ENCODE assay signal across 26 cellular contexts in genomic region chr2:240203031-240203841, GRCh38.
DNase-seq lines count a peak whose midpoint lies in the region; ATAC-seq and TF ChIP-seq lines count a peak whose summit lies in the region.
"Had no signal": no experiment of that assay in that cellular context is flagged by ENCODE, and none has a peak within 500 bp of the region (broad histone marks: within the 10 kb centered on the region; RNA-seq: fewer than 3 reads in every experiment).

No MANE protein-coding gene starts in this region.

- DNase-seq in H7 (peak; percentile 56), chondrocyte (ENCODE audit: low spot score) (peak; percentile 27), mesenteric fat pad (ENCODE audit: low spot score) (peak; percentile 71), sciatic nerve (ENCODE audit: low spot score) (peak; percentile 43), GM03348 (ENCODE audit: low spot score) (no peak)
- DNase-seq: activated CD8-positive, alpha-beta memory T cell treated with anti-CD3 and anti-CD28 coated beads, Interleukin-2, amount 10 ng/mL, durations not matched to agents 7 days and 5 days; activated naive CD4-positive, alpha-beta T cell; activated naive CD8-positive, alpha-beta T cell treated with anti-CD3 and anti-CD28 coated beads, Interleukin-2, amount 50 U/mL, for 24 hours; activated T-cell treated with anti-CD3 and anti-CD28 coated beads, Interleukin-2, amount 50 U/mL, for 48 hours; dermis blood vessel endothelial cell; DMS53; gastrocnemius medialis; mucosa of descending colon; NCI-H146; NCI-H748 treated with DMSO at 0.1 percent for 48 hours; SW 1271; T-helper 9 cell had no signal

- H3K4me3 ChIP-seq in H7 (ENCODE audit: insufficient read depth, low read depth, low read length): no peak overlapping the region
- H3K4me3 ChIP-seq: BLaER1, gastrocnemius medialis, mucosa of descending colon, prostate gland had no signal

- TF ChIP-seq CTCF in chondrocyte (IDR thresholded peaks at IDR 0.05): no peak

- H3K36me3 ChIP-seq in H7 (replicated peaks; ENCODE audit: control insufficient read depth, insufficient read depth, low read length): no peaks in the 10 kb centered on the region
- H3K36me3 ChIP-seq: BLaER1, gastrocnemius medialis, prostate gland had no signal

- H3K27me3 ChIP-seq in H7 (ENCODE audit: control insufficient read depth, insufficient read depth, low read length): no peaks in the 10 kb centered on the region
- H3K27me3 ChIP-seq: BLaER1 had no signal

- H3K27ac Mint-ChIP-seq in chondrocyte (ENCODE audit: unreplicated experiment): no peak overlapping the region
- H3K27ac Mint-ChIP-seq: activated CD8-positive, alpha-beta memory T cell treated with anti-CD3 and anti-CD28 coated beads, Interleukin-2, amount 10 ng/mL, durations not matched to agents 7 days and 5 days; activated naive CD8-positive, alpha-beta T cell treated with anti-CD3 and anti-CD28 coated beads, Interleukin-2, amount 50 U/mL, for 24 hours; stimulated activated memory B cell treated with anti-CD40 and anti-IgM and Interleukin-4, amounts not matched to agents 10 μg/mL and 1 μg/mL and 100 μg/mL, for 72 hours; type B pancreatic cell had no signal

- peaks cover 12% of the 10 kb centered on the region for H3K27me3 Mint-ChIP-seq in chondrocyte (ENCODE audit: low read depth)

- H3K4me1 Mint-ChIP-seq in chondrocyte (ENCODE audit: low read depth): peaks cover 13% of the 10 kb centered on the region
- H3K4me1 Mint-ChIP-seq: activated CD8-positive, alpha-beta memory T cell treated with anti-CD3 and anti-CD28 coated beads, Interleukin-2, amount 10 ng/mL, durations not matched to agents 7 days and 5 days; central memory CD8-positive, alpha-beta T cell; stimulated activated memory B cell treated with anti-CD40 and anti-IgM and Interleukin-4, amounts not matched to agents 10 μg/mL and 1 μg/mL and 100 μg/mL, for 72 hours had no signal

- ATAC-seq in sciatic nerve (no peak), HG03571 (IDR thresholded peaks at IDR 0.05; ENCODE audit: unreplicated experiment) (no peak), GM19035 (IDR thresholded peaks at IDR 0.05; ENCODE audit: unreplicated experiment) (no peak), GM18907 (IDR thresholded peaks at IDR 0.05; ENCODE audit: unreplicated experiment) (no peak)
- ATAC-seq: activated CD8-positive, alpha-beta memory T cell treated with anti-CD3 and anti-CD28 coated beads, Interleukin-2, amount 10 ng/mL, durations not matched to agents 7 days and 5 days; activated naive CD8-positive, alpha-beta T cell treated with anti-CD3 and anti-CD28 coated beads, Interleukin-2, amount 50 U/mL, for 24 hours; gastrocnemius medialis; HCT116; mucosa of descending colon; stimulated activated memory B cell treated with anti-CD40 and anti-IgM and Interleukin-4, amounts not matched to agents 10 μg/mL and 1 μg/mL and 100 μg/mL, for 72 hours had no signal

- H3K36me3 Mint-ChIP-seq in chondrocyte (ENCODE audit: low read depth): peaks cover 2% of the 10 kb centered on the region
- H3K36me3 Mint-ChIP-seq: activated CD8-positive, alpha-beta memory T cell treated with anti-CD3 and anti-CD28 coated beads, Interleukin-2, amount 10 ng/mL, durations not matched to agents 7 days and 5 days; stimulated activated memory B cell treated with anti-CD40 and anti-IgM and Interleukin-4, amounts not matched to agents 10 μg/mL and 1 μg/mL and 100 μg/mL, for 72 hours; type B pancreatic cell had no signal

- H3K9me3 Mint-ChIP-seq in chondrocyte (ENCODE audit: low read depth): peaks cover 12% of the 10 kb centered on the region
- H3K9me3 Mint-ChIP-seq: activated naive CD8-positive, alpha-beta T cell treated with anti-CD3 and anti-CD28 coated beads, Interleukin-2, amount 50 U/mL, for 24 hours; central memory CD8-positive, alpha-beta T cell; stimulated activated memory B cell treated with anti-CD40 and anti-IgM and Interleukin-4, amounts not matched to agents 10 μg/mL and 1 μg/mL and 100 μg/mL, for 72 hours; type B pancreatic cell had no signal

- no peak overlapping the region for H3K4me3 Mint-ChIP-seq in chondrocyte (ENCODE audit: unreplicated experiment)
- H3K4me3 Mint-ChIP-seq: activated CD8-positive, alpha-beta memory T cell treated with anti-CD3 and anti-CD28 coated beads, Interleukin-2, amount 10 ng/mL, durations not matched to agents 7 days and 5 days; activated naive CD8-positive, alpha-beta T cell treated with anti-CD3 and anti-CD28 coated beads, Interleukin-2, amount 50 U/mL, for 24 hours; central memory CD8-positive, alpha-beta T cell; stimulated activated memory B cell treated with anti-CD40 and anti-IgM and Interleukin-4, amounts not matched to agents 10 μg/mL and 1 μg/mL and 100 μg/mL, for 72 hours; type B pancreatic cell had no signal

- intact Hi-C loops in sciatic nerve (cut with DNase I): no loop called here
